13 cellular contexts compared by ENCODE assay signal in genomic region chr9:116998305-116998704, GRCh38.
DNase-seq lines count a peak whose midpoint lies in the region; ATAC-seq and TF ChIP-seq lines count a peak whose summit lies in the region.
"Had no signal": no experiment of that assay in that cellular context is flagged by ENCODE, and none has a peak within 500 bp of the region (broad histone marks: within the 10 kb centered on the region; RNA-seq: fewer than 3 reads in every experiment).

No MANE protein-coding gene starts in this region.

- no peak overlapping the region for H3K9ac ChIP-seq in SK-N-SH

- no peaks in the 10 kb centered on the region for H3K79me2 ChIP-seq in SK-N-SH (ENCODE audit: insufficient read depth)

- H3K9me3 ChIP-seq in SK-N-SH (no peaks in the 10 kb centered on the region), testis (no peaks in the 10 kb centered on the region)

- H3K4me1 ChIP-seq in SK-N-SH (ENCODE audit: control insufficient read depth in 1 of 2, insufficient read depth in 2 of 2, low read depth in 1 of 2, low read length in 1 of 2) = no peaks in the 10 kb centered on the region
- H3K4me1 ChIP-seq in testis = no peaks in the 10 kb centered on the region

- H3K27me3 ChIP-seq in SK-N-SH (ENCODE audit: insufficient read depth) (no peaks in the 10 kb centered on the region), testis (no peaks in the 10 kb centered on the region)

- POLR2A ChIA-PET in SK-N-SH (lab: Yijun Ruan, JAX) = no interaction called here

- H2AFZ ChIP-seq in SK-N-SH (ENCODE audit: low read depth) = no peak overlapping the region

- H3K4me3 ChIP-seq in SK-N-SH (ENCODE audit: low read depth in 2 of 2, low read length in 1 of 2) (no peak overlapping the region), fibroblast of villous mesenchyme (ENCODE audit: low read depth, low read length) (no peak overlapping the region), testis (no peak overlapping the region)

- H3K9me2 ChIP-seq in SK-N-SH = no peaks in the 10 kb centered on the region

- no peaks in the 10 kb centered on the region for H4K20me1 ChIP-seq in SK-N-SH (ENCODE audit: insufficient read depth)

- H3K27ac ChIP-seq in SK-N-SH (ENCODE audit: low read depth in 2 of 2, low read length in 1 of 2) (no peak overlapping the region), testis (no peak overlapping the region)
- H3K27ac ChIP-seq: epithelial cell of prostate had no signal

- no peak for TF ChIP-seq EP300 in SK-N-SH (IDR thresholded peaks at IDR 0.05; ENCODE audit: borderline replicate concordance in 1 of 2, low read depth in 1 of 2, low read length in 1 of 2)

- ATAC-seq in SK-N-SH treated with all-trans-retinoic acid at 6 μM for 48 hours (no peak), sciatic nerve (no peak)

- no peak for TF ChIP-seq RAD21 in SK-N-SH (IDR thresholded peaks at IDR 0.05; ENCODE audit: low read length)

- no peak for TF ChIP-seq CTCF in SK-N-SH (IDR thresholded peaks at IDR 0.05)
- no peak for TF ChIP-seq CTCF in fibroblast of villous mesenchyme (IDR thresholded peaks at IDR 0.05; ENCODE audit: insufficient read depth, low read depth, low read length)
- no peak for TF ChIP-seq CTCF in testis (IDR thresholded peaks at IDR 0.05)

- H3K36me3 ChIP-seq in SK-N-SH (replicated peaks in 1 of 2; ENCODE audit: control insufficient read depth in 1 of 2, insufficient read depth in 2 of 2, low read length in 1 of 2) = no peaks in the 10 kb centered on the region
- H3K36me3 ChIP-seq in testis (ENCODE audit: low read depth, missing control alignments) = no peaks in the 10 kb centered on the region

- no peaks in the 10 kb centered on the region for H3F3A ChIP-seq in SK-N-SH (replicated peaks; ENCODE audit: insufficient read depth)

- no peak overlapping the region for H3K4me2 ChIP-seq in SK-N-SH

- CTCF ChIA-PET in SK-N-SH (lab: Yijun Ruan, JAX) = interaction anchor here (1.7 kb wide), 1 partner anchor 21 kb away, joined by 3 read pairs; no protein-coding TSS in a partner anchor

- intact Hi-C loops in testis (cut with DNase I; ENCODE audit: low total_unique reads) (no loop called here), sciatic nerve (cut with DNase I) (no loop called here)

- TF ChIP-seq POLR2A in testis (IDR thresholded peaks at IDR 0.05) = no peak

- DNase-seq in SK-N-SH (no peak), RKO (ENCODE audit: low spot score) (peak; percentile 49), fibroblast of villous mesenchyme (ENCODE audit: low read depth) (peak; percentile 13), testis (peak; percentile 15), NCI-H2171 treated with DMSO at 0.1 percent for 48 hours (lab: John Stamatoyannopoulos, UW) (no peak), dedifferentiated amniotic fluid mesenchymal stem cell (ENCODE audit: extremely low spot score) (no peak), sciatic nerve (ENCODE audit: low spot score) (no peak)
- DNase-seq: aorta; kidney; occipital lobe; stimulated activated CD4-positive, alpha-beta T cell treated with anti-CD3 and anti-CD28 coated beads, Interleukin-2, amount 100 ng/mL, for 24 hours had no signal

TF ChIP-seq in SK-N-SH, 30 proteins besides CTCF, POLR2A, EP300 and RAD21:
- no peak for TF ChIP-seq TAF1 (IDR thresholded peaks at IDR 0.05; ENCODE audit: borderline replicate concordance, low read depth, low read length)
- no peak for TF ChIP-seq TEAD4 (IDR thresholded peaks at IDR 0.05; ENCODE audit: borderline replicate concordance, insufficient read depth)
- TF ChIP-seq, protein P1, sequence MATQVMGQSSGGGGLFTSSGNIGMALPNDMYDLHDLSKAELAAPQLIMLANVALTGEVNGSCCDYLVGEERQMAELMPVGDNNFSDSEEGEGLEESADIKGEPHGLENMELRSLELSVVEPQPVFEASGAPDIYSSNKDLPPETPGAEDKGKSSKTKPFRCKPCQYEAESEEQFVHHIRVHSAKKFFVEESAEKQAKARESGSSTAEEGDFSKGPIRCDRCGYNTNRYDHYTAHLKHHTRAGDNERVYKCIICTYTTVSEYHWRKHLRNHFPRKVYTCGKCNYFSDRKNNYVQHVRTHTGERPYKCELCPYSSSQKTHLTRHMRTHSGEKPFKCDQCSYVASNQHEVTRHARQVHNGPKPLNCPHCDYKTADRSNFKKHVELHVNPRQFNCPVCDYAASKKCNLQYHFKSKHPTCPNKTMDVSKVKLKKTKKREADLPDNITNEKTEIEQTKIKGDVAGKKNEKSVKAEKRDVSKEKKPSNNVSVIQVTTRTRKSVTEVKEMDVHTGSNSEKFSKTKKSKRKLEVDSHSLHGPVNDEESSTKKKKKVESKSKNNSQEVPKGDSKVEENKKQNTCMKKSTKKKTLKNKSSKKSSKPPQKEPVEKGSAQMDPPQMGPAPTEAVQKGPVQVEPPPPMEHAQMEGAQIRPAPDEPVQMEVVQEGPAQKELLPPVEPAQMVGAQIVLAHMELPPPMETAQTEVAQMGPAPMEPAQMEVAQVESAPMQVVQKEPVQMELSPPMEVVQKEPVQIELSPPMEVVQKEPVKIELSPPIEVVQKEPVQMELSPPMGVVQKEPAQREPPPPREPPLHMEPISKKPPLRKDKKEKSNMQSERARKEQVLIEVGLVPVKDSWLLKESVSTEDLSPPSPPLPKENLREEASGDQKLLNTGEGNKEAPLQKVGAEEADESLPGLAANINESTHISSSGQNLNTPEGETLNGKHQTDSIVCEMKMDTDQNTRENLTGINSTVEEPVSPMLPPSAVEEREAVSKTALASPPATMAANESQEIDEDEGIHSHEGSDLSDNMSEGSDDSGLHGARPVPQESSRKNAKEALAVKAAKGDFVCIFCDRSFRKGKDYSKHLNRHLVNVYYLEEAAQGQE (IDR thresholded peaks at IDR 0.05; ENCODE audit: low read depth, low read length) = peak; percentile 88
TF ChIP-seq in SK-N-SH: peak in this region for 1.

TF ChIP-seq in SK-N-SH treated with all-trans-retinoic acid at 6 μM for 48 hours, 23 proteins besides CTCF, POLR2A, EP300 and RAD21:
- TF ChIP-seq ZNF565 (CRISPR knock-in tag; conservative IDR thresholded peaks at IDR 0.05; ENCODE audit: low read depth) (no peak), TCF4 (CRISPR knock-in tag; IDR thresholded peaks at IDR 0.05; ENCODE audit: borderline replicate concordance) (no peak), RARB (CRISPR knock-in tag; IDR thresholded peaks at IDR 0.05) (no peak), ZC3H10 (CRISPR knock-in tag; IDR thresholded peaks at IDR 0.05) (no peak), TOX (CRISPR knock-in tag; IDR thresholded peaks at IDR 0.05; ENCODE audit: borderline replicate concordance) (no peak), PPARA (CRISPR knock-in tag; IDR thresholded peaks at IDR 0.05; ENCODE audit: borderline replicate concordance) (no peak), ESRRG (CRISPR knock-in tag; IDR thresholded peaks at IDR 0.05) (no peak), ZFP30 (CRISPR knock-in tag; IDR thresholded peaks at IDR 0.05) (no peak), SNAI2 (CRISPR knock-in tag; IDR thresholded peaks at IDR 0.05) (no peak), GLIS3 (CRISPR knock-in tag; IDR thresholded peaks at IDR 0.05) (no peak), ZNF8 (CRISPR knock-in tag; IDR thresholded peaks at IDR 0.05) (no peak), CREB5 (CRISPR knock-in tag; IDR thresholded peaks at IDR 0.05; ENCODE audit: low read depth) (no peak), OSR1 (CRISPR knock-in tag; IDR thresholded peaks at IDR 0.05) (no peak), BACH2 (CRISPR knock-in tag; IDR thresholded peaks at IDR 0.05; ENCODE audit: borderline replicate concordance) (no peak)
- TF ChIP-seq, protein P2, sequence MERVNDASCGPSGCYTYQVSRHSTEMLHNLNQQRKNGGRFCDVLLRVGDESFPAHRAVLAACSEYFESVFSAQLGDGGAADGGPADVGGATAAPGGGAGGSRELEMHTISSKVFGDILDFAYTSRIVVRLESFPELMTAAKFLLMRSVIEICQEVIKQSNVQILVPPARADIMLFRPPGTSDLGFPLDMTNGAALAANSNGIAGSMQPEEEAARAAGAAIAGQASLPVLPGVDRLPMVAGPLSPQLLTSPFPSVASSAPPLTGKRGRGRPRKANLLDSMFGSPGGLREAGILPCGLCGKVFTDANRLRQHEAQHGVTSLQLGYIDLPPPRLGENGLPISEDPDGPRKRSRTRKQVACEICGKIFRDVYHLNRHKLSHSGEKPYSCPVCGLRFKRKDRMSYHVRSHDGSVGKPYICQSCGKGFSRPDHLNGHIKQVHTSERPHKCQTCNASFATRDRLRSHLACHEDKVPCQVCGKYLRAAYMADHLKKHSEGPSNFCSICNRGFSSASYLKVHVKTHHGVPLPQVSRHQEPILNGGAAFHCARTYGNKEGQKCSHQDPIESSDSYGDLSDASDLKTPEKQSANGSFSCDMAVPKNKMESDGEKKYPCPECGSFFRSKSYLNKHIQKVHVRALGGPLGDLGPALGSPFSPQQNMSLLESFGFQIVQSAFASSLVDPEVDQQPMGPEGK (CRISPR knock-in tag; IDR thresholded peaks at IDR 0.05; ENCODE audit: borderline replicate concordance) = no peak
- TF ChIP-seq, protein P3, sequence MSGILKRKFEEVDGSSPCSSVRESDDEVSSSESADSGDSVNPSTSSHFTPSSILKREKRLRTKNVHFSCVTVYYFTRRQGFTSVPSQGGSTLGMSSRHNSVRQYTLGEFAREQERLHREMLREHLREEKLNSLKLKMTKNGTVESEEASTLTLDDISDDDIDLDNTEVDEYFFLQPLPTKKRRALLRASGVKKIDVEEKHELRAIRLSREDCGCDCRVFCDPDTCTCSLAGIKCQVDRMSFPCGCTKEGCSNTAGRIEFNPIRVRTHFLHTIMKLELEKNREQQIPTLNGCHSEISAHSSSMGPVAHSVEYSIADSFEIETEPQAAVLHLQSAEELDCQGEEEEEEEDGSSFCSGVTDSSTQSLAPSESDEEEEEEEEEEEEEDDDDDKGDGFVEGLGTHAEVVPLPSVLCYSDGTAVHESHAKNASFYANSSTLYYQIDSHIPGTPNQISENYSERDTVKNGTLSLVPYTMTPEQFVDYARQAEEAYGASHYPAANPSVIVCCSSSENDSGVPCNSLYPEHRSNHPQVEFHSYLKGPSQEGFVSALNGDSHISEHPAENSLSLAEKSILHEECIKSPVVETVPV (CRISPR knock-in tag; IDR thresholded peaks at IDR 0.05) = no peak

Comparison
In these comparisons a context has a peak if more than half of its experiments do, and no peak if none do; other contexts are left out.
1. DNase-seq: peak in RKO (single experiment), fibroblast of villous mesenchyme (single experiment) and testis (single experiment); none in SK-N-SH (single experiment), NCI-H2171 treated with DMSO at 0.1 percent for 48 hours (single experiment), dedifferentiated amniotic fluid mesenchymal stem cell (single experiment) and sciatic nerve (single experiment).